1 cellular context compared by ENCODE assay signal in the genomic region with DNA sequence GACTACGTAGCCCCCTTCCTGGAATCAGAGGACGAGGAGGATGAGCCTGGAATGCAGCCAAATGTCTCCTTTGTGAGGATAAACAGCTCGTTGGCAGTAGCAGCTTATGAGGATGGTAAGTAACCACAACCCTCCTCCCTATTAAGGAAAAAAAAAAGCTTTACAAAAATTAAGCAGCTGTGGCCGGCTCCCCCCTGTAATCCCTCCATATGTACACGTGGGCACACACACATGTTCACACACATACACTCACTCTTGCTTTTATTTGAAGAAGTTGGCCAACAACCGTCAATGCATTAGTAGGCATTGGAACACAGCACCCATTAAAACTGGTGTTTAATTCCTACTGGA.
TF ChIP-seq lines count a peak whose summit lies in the region.

No MANE protein-coding gene starts in this region.

TF ChIP-seq in GM23338, 12 proteins besides CTCF, POLR2A, EP300 and RAD21 (continued from another document):
- TF ChIP-seq, protein P1, sequence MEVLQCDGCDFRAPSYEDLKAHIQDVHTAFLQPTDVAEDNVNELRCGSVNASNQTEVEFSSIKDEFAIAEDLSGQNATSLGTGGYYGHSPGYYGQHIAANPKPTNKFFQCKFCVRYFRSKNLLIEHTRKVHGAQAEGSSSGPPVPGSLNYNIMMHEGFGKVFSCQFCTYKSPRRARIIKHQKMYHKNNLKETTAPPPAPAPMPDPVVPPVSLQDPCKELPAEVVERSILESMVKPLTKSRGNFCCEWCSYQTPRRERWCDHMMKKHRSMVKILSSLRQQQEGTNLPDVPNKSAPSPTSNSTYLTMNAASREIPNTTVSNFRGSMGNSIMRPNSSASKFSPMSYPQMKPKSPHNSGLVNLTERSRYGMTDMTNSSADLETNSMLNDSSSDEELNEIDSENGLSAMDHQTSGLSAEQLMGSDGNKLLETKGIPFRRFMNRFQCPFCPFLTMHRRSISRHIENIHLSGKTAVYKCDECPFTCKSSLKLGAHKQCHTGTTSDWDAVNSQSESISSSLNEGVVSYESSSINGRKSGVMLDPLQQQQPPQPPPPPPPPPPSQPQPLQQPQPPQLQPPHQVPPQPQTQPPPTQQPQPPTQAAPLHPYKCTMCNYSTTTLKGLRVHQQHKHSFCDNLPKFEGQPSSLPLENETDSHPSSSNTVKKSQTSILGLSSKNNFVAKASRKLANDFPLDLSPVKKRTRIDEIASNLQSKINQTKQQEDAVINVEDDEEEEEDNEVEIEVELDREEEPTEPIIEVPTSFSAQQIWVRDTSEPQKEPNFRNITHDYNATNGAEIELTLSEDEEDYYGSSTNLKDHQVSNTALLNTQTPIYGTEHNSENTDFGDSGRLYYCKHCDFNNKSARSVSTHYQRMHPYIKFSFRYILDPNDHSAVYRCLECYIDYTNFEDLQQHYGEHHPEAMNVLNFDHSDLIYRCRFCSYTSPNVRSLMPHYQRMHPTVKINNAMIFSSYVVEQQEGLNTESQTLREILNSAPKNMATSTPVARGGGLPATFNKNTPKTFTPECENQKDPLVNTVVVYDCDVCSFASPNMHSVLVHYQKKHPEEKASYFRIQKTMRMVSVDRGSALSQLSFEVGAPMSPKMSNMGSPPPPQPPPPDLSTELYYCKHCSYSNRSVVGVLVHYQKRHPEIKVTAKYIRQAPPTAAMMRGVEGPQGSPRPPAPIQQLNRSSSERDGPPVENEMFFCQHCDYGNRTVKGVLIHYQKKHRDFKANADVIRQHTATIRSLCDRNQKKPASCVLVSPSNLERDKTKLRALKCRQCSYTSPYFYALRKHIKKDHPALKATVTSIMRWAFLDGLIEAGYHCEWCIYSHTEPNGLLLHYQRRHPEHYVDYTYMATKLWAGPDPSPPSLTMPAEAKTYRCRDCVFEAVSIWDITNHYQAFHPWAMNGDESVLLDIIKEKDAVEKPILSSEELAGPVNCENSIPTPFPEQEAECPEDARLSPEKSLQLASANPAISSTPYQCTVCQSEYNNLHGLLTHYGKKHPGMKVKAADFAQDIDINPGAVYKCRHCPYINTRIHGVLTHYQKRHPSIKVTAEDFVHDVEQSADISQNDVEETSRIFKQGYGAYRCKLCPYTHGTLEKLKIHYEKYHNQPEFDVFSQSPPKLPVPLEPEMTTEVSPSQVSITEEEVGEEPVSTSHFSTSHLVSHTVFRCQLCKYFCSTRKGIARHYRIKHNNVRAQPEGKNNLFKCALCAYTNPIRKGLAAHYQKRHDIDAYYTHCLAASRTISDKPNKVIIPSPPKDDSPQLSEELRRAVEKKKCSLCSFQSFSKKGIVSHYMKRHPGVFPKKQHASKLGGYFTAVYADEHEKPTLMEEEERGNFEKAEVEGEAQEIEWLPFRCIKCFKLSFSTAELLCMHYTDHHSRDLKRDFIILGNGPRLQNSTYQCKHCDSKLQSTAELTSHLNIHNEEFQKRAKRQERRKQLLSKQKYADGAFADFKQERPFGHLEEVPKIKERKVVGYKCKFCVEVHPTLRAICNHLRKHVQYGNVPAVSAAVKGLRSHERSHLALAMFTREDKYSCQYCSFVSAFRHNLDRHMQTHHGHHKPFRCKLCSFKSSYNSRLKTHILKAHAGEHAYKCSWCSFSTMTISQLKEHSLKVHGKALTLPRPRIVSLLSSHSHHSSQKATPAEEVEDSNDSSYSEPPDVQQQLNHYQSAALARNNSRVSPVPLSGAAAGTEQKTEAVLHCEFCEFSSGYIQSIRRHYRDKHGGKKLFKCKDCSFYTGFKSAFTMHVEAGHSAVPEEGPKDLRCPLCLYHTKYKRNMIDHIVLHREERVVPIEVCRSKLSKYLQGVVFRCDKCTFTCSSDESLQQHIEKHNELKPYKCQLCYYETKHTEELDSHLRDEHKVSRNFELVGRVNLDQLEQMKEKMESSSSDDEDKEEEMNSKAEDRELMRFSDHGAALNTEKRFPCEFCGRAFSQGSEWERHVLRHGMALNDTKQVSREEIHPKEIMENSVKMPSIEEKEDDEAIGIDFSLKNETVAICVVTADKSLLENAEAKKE (CRISPR knock-in tag; IDR thresholded peaks at IDR 0.05) = no peak
- no peak for TF ChIP-seq ETS1 (IDR thresholded peaks at IDR 0.05)
- no peak for TF ChIP-seq EZH2phosphoT487 (IDR thresholded peaks at IDR 0.05; ENCODE audit: unreplicated experiment)
- TF ChIP-seq JUNB (IDR thresholded peaks at IDR 0.05; ENCODE audit: unreplicated experiment) = no peak
- no peak for TF ChIP-seq ZNF114 (CRISPR knock-in tag; IDR thresholded peaks at IDR 0.05)
- no peak for TF ChIP-seq STAT1 (IDR thresholded peaks at IDR 0.05; ENCODE audit: unreplicated experiment)
- no peak for TF ChIP-seq REST (IDR thresholded peaks at IDR 0.05; ENCODE audit: unreplicated experiment)
- no peak for TF ChIP-seq NANOG (IDR thresholded peaks at IDR 0.05; ENCODE audit: borderline replicate concordance)
TF ChIP-seq in GM23338: peak in this region for 0.
